1 cellular context compared by ENCODE assay signal in genomic region chr17:41738077-41738800, GRCh38.
TF ChIP-seq lines count a peak whose summit lies in the region.

No MANE protein-coding gene starts in this region.

TF ChIP-seq in K562, 482 proteins besides CTCF, POLR2A, EP300 and RAD21 (continued from another document and continues in another):
- TF ChIP-seq ZNF280A (IDR thresholded peaks at IDR 0.05; ENCODE audit: low read depth, partially characterized antibody) = no peak
- no peak for TF ChIP-seq TOE1 (IDR thresholded peaks at IDR 0.05; ENCODE audit: borderline replicate concordance)
- TF ChIP-seq TOE1 (CRISPR knock-in tag; IDR thresholded peaks at IDR 0.05; ENCODE audit: borderline replicate concordance, low read depth) = no peak
- peak; percentile 95 for TF ChIP-seq ZNF583 (CRISPR knock-in tag; IDR thresholded peaks at IDR 0.05)
- no peak for TF ChIP-seq PCBP2 (IDR thresholded peaks at IDR 0.05; ENCODE audit: low read depth, low read length, poor library complexity, severe bottlenecking)
- no peak for TF ChIP-seq PREB (CRISPR knock-in tag; IDR thresholded peaks at IDR 0.05)
- no peak for TF ChIP-seq AFF1 (IDR thresholded peaks at IDR 0.05; ENCODE audit: low read depth in 1 of 2, partially characterized antibody in 2 of 2)
- TF ChIP-seq ARID4B (CRISPR knock-in tag; IDR thresholded peaks at IDR 0.05) = no peak
- TF ChIP-seq MECOM (CRISPR knock-in tag; IDR thresholded peaks at IDR 0.05) = peak; percentile 54; the same call in 1 of the 2 replicates
- no peak for TF ChIP-seq NR1H2 (CRISPR knock-in tag; IDR thresholded peaks at IDR 0.05)
- TF ChIP-seq KHSRP (IDR thresholded peaks at IDR 0.05) = no peak
- TF ChIP-seq ZNF436 (CRISPR knock-in tag; IDR thresholded peaks at IDR 0.05) = no peak
- peak; percentile 37; the same call in 1 of the 2 replicates for TF ChIP-seq MGA (IDR thresholded peaks at IDR 0.05)
- no peak for TF ChIP-seq ATF1 (CRISPR knock-in tag; IDR thresholded peaks at IDR 0.05)
- 0 out of 2 replicates have a peak, but pooled peaks have one; percentile 13 for TF ChIP-seq ATF1 (tag; IDR thresholded peaks at IDR 0.05)
- TF ChIP-seq NUFIP1 (IDR thresholded peaks at IDR 0.05; ENCODE audit: partially characterized antibody) = no peak
- no peak for TF ChIP-seq NCOA6 (IDR thresholded peaks at IDR 0.05)
- TF ChIP-seq STAG1 (CRISPR knock-in tag; IDR thresholded peaks at IDR 0.05; ENCODE audit: borderline replicate concordance) = peak; percentile 89
- peak; percentile 88 for TF ChIP-seq HDAC8 (tag; IDR thresholded peaks at IDR 0.05)
- no peak for TF ChIP-seq XRCC3 (IDR thresholded peaks at IDR 0.05)
- TF ChIP-seq ZNF347 (CRISPR knock-in tag; IDR thresholded peaks at IDR 0.05; ENCODE audit: low read depth) = no peak
- TF ChIP-seq ZNF217 (CRISPR knock-in tag; IDR thresholded peaks at IDR 0.05) = no peak
- TF ChIP-seq ZKSCAN8 (CRISPR knock-in tag; IDR thresholded peaks at IDR 0.05) = no peak
- TF ChIP-seq SETDB1 (IDR thresholded peaks at IDR 0.05; ENCODE audit: low read length) = no peak
- peak; percentile 69 for TF ChIP-seq PHF20 (IDR thresholded peaks at IDR 0.05; ENCODE audit: partially characterized antibody)
- TF ChIP-seq KLF10 (CRISPR knock-in tag; IDR thresholded peaks at IDR 0.05) = no peak
- no peak for TF ChIP-seq ZBTB34 (CRISPR knock-in tag; IDR thresholded peaks at IDR 0.05)
- TF ChIP-seq ZNF121 (CRISPR knock-in tag; conservative IDR thresholded peaks at IDR 0.05) = no peak
- TF ChIP-seq NFATC3 (IDR thresholded peaks at IDR 0.05) = no peak
- 0 out of 2 replicates have a peak, but pooled peaks have one; percentile 46 for TF ChIP-seq ZBTB12 (CRISPR knock-in tag; IDR thresholded peaks at IDR 0.05)
- TF ChIP-seq HLTF (IDR thresholded peaks at IDR 0.05) = no peak
- no peak for TF ChIP-seq ZNF830 (CRISPR knock-in tag; IDR thresholded peaks at IDR 0.05)
- no peak for TF ChIP-seq MCM7 (IDR thresholded peaks at IDR 0.05)
- no peak for TF ChIP-seq NFIC (IDR thresholded peaks at IDR 0.05)
- no peak for TF ChIP-seq TCF7L2 (IDR thresholded peaks at IDR 0.05; ENCODE audit: low read depth, low read length)
- TF ChIP-seq WHSC1 (IDR thresholded peaks at IDR 0.05; ENCODE audit: low read length) = no peak
